In genomic region chr2:39492095-39492590, GRCh38 we compare ENCODE assay signal across 9 cellular contexts. TPM values are rescaled to one million over a fixed set of nuclear protein-coding genes. Genes with fewer than 3 reads are reported as not detected.
A peak's percentile ranks its signal among the peaks of the same experiment; 100 is the strongest.
DNase-seq lines count a peak whose midpoint lies in the region; ATAC-seq, FAIRE-seq and TF ChIP-seq lines count a peak whose summit lies in the region.
"Had no signal": no experiment of that assay in that cellular context is flagged by ENCODE, and none has a peak within 500 bp of the region (broad histone marks: within the 10 kb centered on the region; RNA-seq: fewer than 3 reads in every experiment).

No MANE protein-coding gene starts in this region.

- H3K27ac ChIP-seq in esophagus muscularis mucosa (replicated peaks in 1 of 4) = peak overlapping the region; percentile 22 to 67 (median 42)

- WGBS in esophagus muscularis mucosa = 30% methylated on average over 3 of the region's 3 CpGs

- H3K4me3 Mint-ChIP-seq in CD14-positive monocyte = peak overlapping the region; percentile 41 to 74

- no peaks in the 10 kb centered on the region for H3K36me3 ChIP-seq in esophagus muscularis mucosa

- no peak for TF ChIP-seq CTCF in CD14-positive monocyte (IDR thresholded peaks at IDR 0.05)
- no peak for TF ChIP-seq CTCF in esophagus muscularis mucosa (IDR thresholded peaks at IDR 0.05)

- peaks cover 21 to 31% (median 27%) of the 10 kb centered on the region in 4 donors for H3K4me1 ChIP-seq in esophagus muscularis mucosa

- H3K27me3 ChIP-seq in esophagus muscularis mucosa = no peaks in the 10 kb centered on the region

- no peaks in the 10 kb centered on the region for H3K9me3 ChIP-seq in esophagus muscularis mucosa

- H3K4me1 Mint-ChIP-seq in CD14-positive monocyte = peaks cover 48% of the 10 kb centered on the region

- ATAC-seq in GM19025 (IDR thresholded peaks at IDR 0.05; ENCODE audit: low read depth, unreplicated experiment) (peak; percentile 99), HG03095 (IDR thresholded peaks at IDR 0.05; ENCODE audit: unreplicated experiment) (peak; percentile 97)

- peaks cover 0 to 2% of the 10 kb centered on the region in 2 donors for H3K36me3 Mint-ChIP-seq in CD14-positive monocyte

- TF ChIP-seq EP300 in esophagus muscularis mucosa (IDR thresholded peaks at IDR 0.05) = no peak

- H3K27ac Mint-ChIP-seq in CD14-positive monocyte = peak overlapping the region; percentile 96 to 100 (median 98)

- peak; percentile 69 for DNase-seq in CD14-positive monocyte (ENCODE audit: low spot score)
- DNase-seq in RKO (ENCODE audit: low spot score) = peak; percentile 94
- no peak for DNase-seq in esophagus muscularis mucosa (ENCODE audit: extremely low spot score)
- peak; percentile 87 for DNase-seq in skeletal muscle cell (ENCODE audit: low read depth)
- DNase-seq in frontal cortex (ENCODE audit: low spot score in 2 of 2) = no peak
- DNase-seq in T-helper 9 cell = no peak

- intact Hi-C loops in CD14-positive monocyte (cut with micrococcal nuclease) = loop anchor here in 1 of 2 donors (10.0 kb wide), 1 partner anchor 367 kb away; the partner anchor contains the start of gene SOS1
- intact Hi-C loops in esophagus muscularis mucosa (cut with DNase I) = no loop called here

- H3K4me3 ChIP-seq in esophagus muscularis mucosa (no peak overlapping the region), skeletal muscle cell (ENCODE audit: low read depth, low read length) (no peak overlapping the region)
- H3K4me3 ChIP-seq: skin epidermis had no signal

- FAIRE-seq in frontal cortex (lab: Jason Lieb, UNC) = no peak

- H3K27me3 Mint-ChIP-seq in CD14-positive monocyte (ENCODE audit: low read depth in 3 of 3) = peaks cover 5 to 6% (median 6%) of the 10 kb centered on the region in 3 donors

- TF ChIP-seq POLR2A in esophagus muscularis mucosa (IDR thresholded peaks at IDR 0.05; ENCODE audit: low read depth) = no peak

- peaks cover 0 to 2% (median 0%) of the 10 kb centered on the region in 7 donors for H3K9me3 Mint-ChIP-seq in CD14-positive monocyte

RNA-seq across cellular contexts. Expression of gene MAP4K3, which starts 55.1 kb away (rescaled TPM):
- polyA plus RNA-seq in CD14-positive monocyte = 1 to 10 TPM; 1.0 to 4.0 TPM
- total RNA-seq in esophagus muscularis mucosa (10 to 100 TPM; 39.6 to 72.5 (median 53.8) TPM), frontal cortex (104 TPM)

Comparison
In these comparisons a context has a peak if more than half of its experiments do, and no peak if none do; other contexts are left out.
1. DNase-seq: peak in CD14-positive monocyte (single experiment), RKO (single experiment) and skeletal muscle cell (single experiment); none in esophagus muscularis mucosa (single experiment), frontal cortex (0 of 2) and T-helper 9 cell (single experiment).